20 cellular contexts compared by ENCODE assay signal in genomic region chr2:55859875-55860274, GRCh38.
A peak's percentile ranks its signal among the peaks of the same experiment; 100 is the strongest.
DNase-seq lines count a peak whose midpoint lies in the region; ATAC-seq, FAIRE-seq and TF ChIP-seq lines count a peak whose summit lies in the region.
"Had no signal": no experiment of that assay in that cellular context is flagged by ENCODE, and none has a peak within 500 bp of the region (broad histone marks: within the 10 kb centered on the region; RNA-seq: fewer than 3 reads in every experiment).

No MANE protein-coding gene starts in this region.

- POLR2A ChIA-PET in IMR-90 (lab: Charles Lee; ENCODE audit: unreplicated experiment) (interaction anchor here (1.0 to 1.1 kb wide), 2 partner anchors 9 to 21 kb away, joined by 3 to 4 read pairs; no protein-coding TSS in a partner anchor), WTC11 (lab: Charles Lee) (no interaction called here)

- peak overlapping the region; percentile 20; the same call in 1 of the 2 replicates for H3K9ac ChIP-seq in BLaER1
- H3K9ac ChIP-seq in IMR-90 (ENCODE audit: low read depth, low read length): no peak overlapping the region
- no peak overlapping the region for H3K9ac ChIP-seq in keratinocyte (ENCODE audit: control insufficient read depth, extremely low read depth, insufficient read depth, low read length)

- H3K27ac Mint-ChIP-seq in WTC11: no peak overlapping the region
- H3K27ac Mint-ChIP-seq: B cell; CD14-positive monocyte; CD8-positive, alpha-beta T cell; IgD-negative memory B cell had no signal

- H3K18ac ChIP-seq in IMR-90 (ENCODE audit: low read depth, low read length): peak overlapping the region; percentile 12

- peak overlapping the region; percentile 13; the same call in 1 of the 2 replicates for H3K23ac ChIP-seq in IMR-90 (ENCODE audit: low read depth, low read length)

- BruUV-seq in IMR-90 (replicated peaks; lab: Mats Ljungman, UMichigan): no TSS peak

- peaks cover 6% of the 10 kb centered on the region for H3K4me1 Mint-ChIP-seq in WTC11
- H3K4me1 Mint-ChIP-seq: B cell had no signal

- peak overlapping the region; percentile 77 for H4K91ac ChIP-seq in IMR-90 (ENCODE audit: insufficient read depth, low read depth, low read length)

- peak overlapping the region; percentile 49; the same call in 1 of the 2 replicates for H4K5ac ChIP-seq in IMR-90 (ENCODE audit: low read depth, low read length)

- no peak for TF ChIP-seq POLR2A in IMR-90 (IDR thresholded peaks at IDR 0.05; ENCODE audit: low read depth, low read length)
- TF ChIP-seq POLR2A in vagina (IDR thresholded peaks at IDR 0.05): no peak

- dilution Hi-C loops in IMR-90 (cut with HindIII; ENCODE audit: low sequenced_read_pairs, unreplicated experiment): no loop called here
- dilution Hi-C loops in keratinocyte (cut with MboI; ENCODE audit: extremely low pct_ligation_motif_present, low sequenced_read_pairs): no loop called here

- peak overlapping the region; percentile 73 for H3K14ac ChIP-seq in IMR-90 (replicated peaks; ENCODE audit: low read depth, low read length)

- TF ChIP-seq RAD21 in IMR-90 (IDR thresholded peaks at IDR 0.05; ENCODE audit: low read length): no peak

- peak overlapping the region; percentile 91 for H2AK5ac ChIP-seq in IMR-90 (ENCODE audit: low read depth, low read length)

- no peaks in the 10 kb centered on the region for H3K9me3 Mint-ChIP-seq in WTC11
- H3K9me3 Mint-ChIP-seq: CD8-positive, alpha-beta T cell had no signal

- H3K27me3 ChIP-seq in BLaER1: no peaks in the 10 kb centered on the region
- no peaks in the 10 kb centered on the region for H3K27me3 ChIP-seq in IMR-90 (ENCODE audit: control insufficient read depth, insufficient read depth, low read length)
- no peaks in the 10 kb centered on the region for H3K27me3 ChIP-seq in keratinocyte (ENCODE audit: control insufficient read depth, extremely low read depth, insufficient read depth, low read length)
- no peaks in the 10 kb centered on the region for H3K27me3 ChIP-seq in vagina

- H2AFZ ChIP-seq in IMR-90 (replicated peaks; ENCODE audit: low read length, poor library complexity): no peak overlapping the region
- no peak overlapping the region for H2AFZ ChIP-seq in keratinocyte (ENCODE audit: control insufficient read depth, low read length)

- CTCF ChIA-PET in IMR-90 (lab: Yijun Ruan, JAX): interaction anchor here (1.0 to 1.1 kb wide), 2 partner anchors 141 to 154 kb away, joined by 4 read pairs; no protein-coding TSS in a partner anchor
- CTCF ChIA-PET in WTC11 (lab: Charles Lee): no interaction called here

- TF ChIP-seq CTCF in IMR-90 (conservative IDR thresholded peaks at IDR 0.05; ENCODE audit: low read depth, low read length) (no peak), WTC11 (IDR thresholded peaks at IDR 0.05) (no peak), keratinocyte (optimal IDR thresholded peaks at IDR 0.05 in 1 of 3, IDR thresholded peaks at IDR 0.05 in 1 of 3, conservative IDR thresholded peaks at IDR 0.05 in 1 of 3; ENCODE audit: extremely low read depth in 1 of 3, insufficient read depth in 2 of 3, low read length in 3 of 3) (peak in 1 of 3 experiments; percentile 13), vagina (IDR thresholded peaks at IDR 0.05) (no peak)

- H3K4me3 ChIP-seq in BLaER1 (peak overlapping the region; percentile 4; the same call in 1 of the 2 replicates), IMR-90 (ENCODE audit: insufficient read depth, low read depth, low read length) (no peak overlapping the region), keratinocyte (ENCODE audit: control insufficient read depth in 2 of 3, extremely low read depth in 1 of 3, insufficient read depth in 2 of 3, low read depth in 1 of 3, low read length in 3 of 3) (no peak overlapping the region), vagina (no peak overlapping the region)

- H3K4ac ChIP-seq in IMR-90 (ENCODE audit: low read depth, low read length): peak overlapping the region; percentile 87

- ATAC-seq in IMR-90 (ENCODE audit: low read depth): no peak
- ATAC-seq in WTC11: peak; percentile 65
- ATAC-seq: CD8-positive, alpha-beta T cell had no signal

- H2AK9ac ChIP-seq in IMR-90 (replicated peaks; ENCODE audit: low read depth, low read length, poor library complexity): peak overlapping the region; percentile 35

- H3K4me2 ChIP-seq in BLaER1: peak overlapping the region; percentile 60
- H3K4me2 ChIP-seq in IMR-90 (ENCODE audit: low read depth, low read length): no peak overlapping the region
- no peak overlapping the region for H3K4me2 ChIP-seq in keratinocyte (ENCODE audit: control insufficient read depth, extremely low read depth, insufficient read depth, low read depth, low read length)

- H3K4me1 ChIP-seq in BLaER1 (peaks cover 74% of the 10 kb centered on the region), IMR-90 (ENCODE audit: control insufficient read depth, insufficient read depth, low read length) (peaks cover 18% of the 10 kb centered on the region), keratinocyte (ENCODE audit: control insufficient read depth, extremely low read depth, insufficient read depth, low read length) (peaks cover 49% of the 10 kb centered on the region), vagina (peaks cover 27% of the 10 kb centered on the region)

- peak overlapping the region; percentile 63; the same call in 2 of the 3 replicates for H2BK15ac ChIP-seq in IMR-90 (ENCODE audit: low read depth, low read length)

- H3K79me2 ChIP-seq in keratinocyte (ENCODE audit: control insufficient read depth, insufficient read depth, low read length): no peaks in the 10 kb centered on the region

- no peaks in the 10 kb centered on the region for H3K27me3 Mint-ChIP-seq in WTC11 (ENCODE audit: low read depth)
- H3K27me3 Mint-ChIP-seq: B cell, IgD-negative memory B cell had no signal

- H2BK5ac ChIP-seq in IMR-90 (ENCODE audit: low read depth, low read length, poor library complexity, severe bottlenecking): peak overlapping the region; percentile 82

- H3K27ac ChIP-seq in BLaER1 (peak overlapping the region; percentile 69), IMR-90 (ENCODE audit: insufficient read depth, low read length) (peak overlapping the region; percentile 45; the same call in 1 of the 2 replicates), keratinocyte (ENCODE audit: control insufficient read depth, insufficient read depth, low read length) (no peak overlapping the region), vagina (no peak overlapping the region)

- peaks cover 15% of the 10 kb centered on the region for H3K9me1 ChIP-seq in IMR-90 (ENCODE audit: insufficient read depth, low read length)
- H3K9me1 ChIP-seq in keratinocyte (ENCODE audit: control insufficient read depth, extremely low read depth, insufficient read depth, low read length): no peaks in the 10 kb centered on the region

- H3K36me3 Mint-ChIP-seq in WTC11: no peaks in the 10 kb centered on the region
- H3K36me3 Mint-ChIP-seq: CD14-positive monocyte; CD8-positive, alpha-beta T cell; IgD-negative memory B cell had no signal

- intact Hi-C loops in IMR-90 (cut with micrococcal nuclease) (loop anchor here (10.0 kb wide), 1 partner anchor 145 kb away; no protein-coding TSS in a partner anchor), vagina (cut with DNase I) (loop anchor here (10.0 kb wide), 1 partner anchor 95 kb away; no protein-coding TSS in a partner anchor)

- peak overlapping the region; percentile 75 for H2BK120ac ChIP-seq in IMR-90 (ENCODE audit: low read depth, low read length)

- WGBS in IMR-90 (ENCODE audit: extremely low coverage in 2 of 2, insufficient read length in 1 of 2), 2 experiments: no CpG with 5 or more reads among the region's 3 CpGs

- peak overlapping the region; percentile 57 for H2BK20ac ChIP-seq in IMR-90 (ENCODE audit: low read depth, low read length)

- no peaks in the 10 kb centered on the region for H3K36me3 ChIP-seq in BLaER1
- 0 out of 2 replicates have a peak, but pooled peaks cover 1% of the 10 kb centered on the region for H3K36me3 ChIP-seq in IMR-90 (ENCODE audit: control insufficient read depth, insufficient read depth, low read length)
- H3K36me3 ChIP-seq in keratinocyte (ENCODE audit: control insufficient read depth in 2 of 2, extremely low read depth in 1 of 2, insufficient read depth in 2 of 2, low read length in 2 of 2): no peaks in the 10 kb centered on the region
- no peaks in the 10 kb centered on the region for H3K36me3 ChIP-seq in vagina

- in situ Hi-C loops in IMR-90 (cut with MboI; ENCODE audit: low sequenced_read_pairs): no loop called here

- peak overlapping the region; percentile 74 to 77 for H4K8ac ChIP-seq in IMR-90 (ENCODE audit: low read depth in 2 of 2, low read length in 2 of 2)

- H3K4me3 Mint-ChIP-seq in WTC11: no peak overlapping the region
- H3K4me3 Mint-ChIP-seq: B cell; CD14-positive monocyte; CD8-positive, alpha-beta T cell; IgD-negative memory B cell had no signal

- H3K79me1 ChIP-seq in IMR-90 (ENCODE audit: low read depth in 1 of 2, low read length in 2 of 2): peaks cover 0 to 8% of the 10 kb centered on the region in 2 experiments; a peak in 1 of 4 replicates

- peaks cover 3% of the 10 kb centered on the region; the same call in 1 of the 2 replicates for H3K9me3 ChIP-seq in BLaER1
- no peaks in the 10 kb centered on the region for H3K9me3 ChIP-seq in IMR-90 (ENCODE audit: control insufficient read depth, insufficient read depth, low read length)
- no peaks in the 10 kb centered on the region for H3K9me3 ChIP-seq in keratinocyte (ENCODE audit: control insufficient read depth, low read depth, low read length)
- H3K9me3 ChIP-seq in vagina: no peaks in the 10 kb centered on the region

- FAIRE-seq in keratinocyte (lab: Jason Lieb, UNC): peak; percentile 82
- FAIRE-seq: D721Med, GM12892, GM19239, H1 had no signal

- no peaks in the 10 kb centered on the region for H4K20me1 ChIP-seq in BLaER1
- no peaks in the 10 kb centered on the region for H4K20me1 ChIP-seq in IMR-90 (ENCODE audit: insufficient read depth, low read length)
- no peaks in the 10 kb centered on the region for H4K20me1 ChIP-seq in keratinocyte (ENCODE audit: control insufficient read depth, extremely low read depth, insufficient read depth, low read length)

- H3K56ac ChIP-seq in IMR-90 (ENCODE audit: extremely low read depth, insufficient read depth, low read length): no peak overlapping the region

- DNase-seq in IMR-90 (no peak), WTC11 (ENCODE audit: low spot score) (no peak), keratinocyte (ENCODE audit: low read depth, low spot score) (no peak), OCI-M1 (lab: John Stamatoyannopoulos, UW) (no peak), dedifferentiated amniotic fluid mesenchymal stem cell (ENCODE audit: extremely low spot score) (no peak), vagina (ENCODE audit: extremely low spot score in 2 of 2) (no peak)
- no peak for DNase-seq in stimulated activated CD4-positive, alpha-beta T cell treated with anti-CD3 and anti-CD28 coated beads, Interleukin-4, amount 100 ng/mL, for 4 hours
- DNase-seq: CD8-positive, alpha-beta T cell; COR-L47; DND-41; GDM1; HCEC 1CT had no signal

TF ChIP-seq in IMR-90, 13 proteins besides CTCF, POLR2A, EP300 and RAD21 (continues in another document):
- TF ChIP-seq MAFK (IDR thresholded peaks at IDR 0.05; ENCODE audit: low read depth, low read length): no peak
- TF ChIP-seq MAZ (IDR thresholded peaks at IDR 0.05; ENCODE audit: borderline replicate concordance, low read depth, low read length): no peak
- TF ChIP-seq BHLHE40 (IDR thresholded peaks at IDR 0.05; ENCODE audit: low read depth, low read length): no peak

TF ChIP-seq in WTC11, 78 proteins besides CTCF, POLR2A, EP300 and RAD21 (continues in another document):
- no peak for TF ChIP-seq ZNF121 (CRISPR knock-in tag; IDR thresholded peaks at IDR 0.05)
- no peak for TF ChIP-seq PRRX2 (CRISPR knock-in tag; IDR thresholded peaks at IDR 0.05)
- no peak for TF ChIP-seq GTF2I (CRISPR knock-in tag; conservative IDR thresholded peaks at IDR 0.05)

Comparison
In these comparisons a context has a peak if more than half of its experiments do, and no peak if none do; other contexts are left out.
1. H3K27ac ChIP-seq: peak in BLaER1 (single experiment) and IMR-90 (single experiment); none in keratinocyte (single experiment) and vagina (single experiment).